ENCODE assay signal across 19 cellular contexts in genomic region chr1:61240878-61241277, GRCh38.
DNase-seq lines count a peak whose midpoint lies in the region; ATAC-seq and TF ChIP-seq lines count a peak whose summit lies in the region.
"Had no signal": no experiment of that assay in that cellular context is flagged by ENCODE, and none has a peak within 500 bp of the region (broad histone marks: within the 10 kb centered on the region; RNA-seq: fewer than 3 reads in every experiment).

No MANE protein-coding gene starts in this region.

- no peaks in the 10 kb centered on the region for H3K79me2 ChIP-seq in PC-3 (ENCODE audit: low read length)

- no peak for TF ChIP-seq CTCF in PC-3 (conservative IDR thresholded peaks at IDR 0.05; ENCODE audit: low read depth, low read length)
- TF ChIP-seq CTCF in colonic mucosa (IDR thresholded peaks at IDR 0.05): no peak
- TF ChIP-seq CTCF in suprapubic skin (IDR thresholded peaks at IDR 0.05): no peak

- H3K9me2 ChIP-seq in PC-3 (replicated peaks; ENCODE audit: low read length): no peaks in the 10 kb centered on the region

- intact Hi-C loops in PC-3 (cut with micrococcal nuclease) (loop anchor here (5.0 kb wide), 1 partner anchor 96 kb away; no protein-coding TSS in a partner anchor), colonic mucosa (cut with DNase I) (no loop called here)

- no peak overlapping the region for H3K27ac ChIP-seq in PC-3 (ENCODE audit: low read length)
- H3K27ac ChIP-seq in colonic mucosa: peak overlapping the region; percentile 14
- peak overlapping the region; percentile 40 for H3K27ac ChIP-seq in muscle layer of colon (ENCODE audit: low read depth, low read length)
- peak overlapping the region; percentile 83 for H3K27ac ChIP-seq in suprapubic skin
- H3K27ac ChIP-seq: PC-9, SK-N-MC had no signal

- no peak for TF ChIP-seq EP300 in suprapubic skin (IDR thresholded peaks at IDR 0.05)

- H3K4me3 ChIP-seq in PC-3 (ENCODE audit: low read length): no peak overlapping the region
- H3K4me3 ChIP-seq in colonic mucosa: no peak overlapping the region
- H3K4me3 ChIP-seq in muscle layer of colon (ENCODE audit: low read depth in 1 of 2, low read length in 2 of 2): no peak overlapping the region
- peak overlapping the region; percentile 42 for H3K4me3 ChIP-seq in suprapubic skin
- H3K4me3 ChIP-seq: PC-9, SK-N-MC had no signal

- no peak for TF ChIP-seq POLR2A in suprapubic skin (IDR thresholded peaks at IDR 0.05)

- H4K20me1 ChIP-seq in PC-3 (ENCODE audit: low read length): no peaks in the 10 kb centered on the region

- H3K36me3 ChIP-seq in PC-3 (ENCODE audit: low read depth, low read length): no peaks in the 10 kb centered on the region
- no peaks in the 10 kb centered on the region for H3K36me3 ChIP-seq in colonic mucosa
- no peaks in the 10 kb centered on the region for H3K36me3 ChIP-seq in muscle layer of colon (ENCODE audit: insufficient read depth, low read length)
- H3K36me3 ChIP-seq in suprapubic skin: no peaks in the 10 kb centered on the region

- DNase-seq in PC-3: no peak
- no peak for DNase-seq in colonic mucosa
- no peak for DNase-seq in suprapubic skin (ENCODE audit: low spot score in 2 of 2)
- no peak for DNase-seq in COLO668 (lab: John Stamatoyannopoulos, UW; ENCODE audit: unreplicated experiment)
- DNase-seq in AML-193 (lab: John Stamatoyannopoulos, UW): no peak
- DNase-seq: activated CD4-positive, CD25-positive, alpha-beta regulatory T cell treated with anti-CD3 and anti-CD28 coated beads, Interleukin-2, amount 50 U/mL, for 72 hours; activated CD8-positive, alpha-beta memory T cell treated with anti-CD3 and anti-CD28 coated beads, Interleukin-2, amount 10 ng/mL, durations not matched to agents 7 days and 5 days; cortex of kidney; GOT3; KG1; NCI-H748 treated with DMSO at 0.1 percent for 48 hours; PC-9; stimulated activated CD4-positive, alpha-beta T cell treated with anti-CD3 and anti-CD28 coated beads, Interleukin-4, amount 100 ng/mL, for 24 hours; stimulated activated CD8-positive, alpha-beta memory T cell treated with anti-CD3 and anti-CD28 coated beads, Interleukin-4, amount 100 ng/mL, for 48 hours; T-helper 9 cell had no signal

- POLR2A ChIA-PET in PC-3 (lab: Charles Lee; ENCODE audit: unreplicated experiment): no interaction called here

- H3K4me1 ChIP-seq in PC-3 (ENCODE audit: insufficient read depth, low read length) (peaks cover 45% of the 10 kb centered on the region), colonic mucosa (no peaks in the 10 kb centered on the region), muscle layer of colon (ENCODE audit: insufficient read depth, low read length) (peaks cover 41% of the 10 kb centered on the region), suprapubic skin (peaks cover 44% of the 10 kb centered on the region)

- H3F3A ChIP-seq in PC-3 (ENCODE audit: low read length, unreplicated experiment): no peaks in the 10 kb centered on the region

- ATAC-seq in PC-3 (no peak), GM19035 (IDR thresholded peaks at IDR 0.05; ENCODE audit: unreplicated experiment) (no peak), GM19324 (IDR thresholded peaks at IDR 0.05; ENCODE audit: low FRiP score, unreplicated experiment) (no peak)
- ATAC-seq: activated CD8-positive, alpha-beta memory T cell treated with anti-CD3 and anti-CD28 coated beads, Interleukin-2, amount 10 ng/mL, durations not matched to agents 7 days and 5 days had no signal

- BruUV-seq in PC-3 (replicated peaks; lab: Mats Ljungman, UMichigan): no TSS peak

- H3K27me3 ChIP-seq in PC-3 (ENCODE audit: low read length) (no peaks in the 10 kb centered on the region), colonic mucosa (no peaks in the 10 kb centered on the region), muscle layer of colon (ENCODE audit: control insufficient read depth in 1 of 2, insufficient read depth in 2 of 2, low read length in 2 of 2) (no peaks in the 10 kb centered on the region), suprapubic skin (no peaks in the 10 kb centered on the region)

- H3K9ac ChIP-seq in PC-3 (ENCODE audit: low read length) (no peak overlapping the region), colonic mucosa (ENCODE audit: low read depth in 2 of 2, low read length in 2 of 2) (no peak overlapping the region), muscle layer of colon (ENCODE audit: low read length) (no peak overlapping the region)

- WGBS in suprapubic skin: 68% methylated on average over 3 of the region's 3 CpGs

- peak overlapping the region; percentile 59 for H2AFZ ChIP-seq in PC-3 (ENCODE audit: low read length)
- H2AFZ ChIP-seq: PC-9 had no signal

- peak overlapping the region; percentile 23; the same call in 1 of the 2 replicates for H3K4me2 ChIP-seq in PC-3 (ENCODE audit: low read length)
- H3K4me2 ChIP-seq: PC-9 had no signal

- CTCF ChIA-PET in PC-3 (lab: Charles Lee): no interaction called here

- H3K9me3 ChIP-seq in PC-3 (ENCODE audit: low read length) (no peaks in the 10 kb centered on the region), colonic mucosa (no peaks in the 10 kb centered on the region), muscle layer of colon (ENCODE audit: low read length) (no peaks in the 10 kb centered on the region), suprapubic skin (no peaks in the 10 kb centered on the region)
